ENCODE assay signal across 24 cellular contexts in genomic region chr6:53861543-53861942, GRCh38.
A peak's percentile ranks its signal among the peaks of the same experiment; 100 is the strongest.
DNase-seq lines count a peak whose midpoint lies in the region; ATAC-seq, FAIRE-seq and TF ChIP-seq lines count a peak whose summit lies in the region.
"Had no signal": no experiment of that assay in that cellular context is flagged by ENCODE, and none has a peak within 500 bp of the region (broad histone marks: within the 10 kb centered on the region; RNA-seq: fewer than 3 reads in every experiment).

No MANE protein-coding gene starts in this region.

- no peaks in the 10 kb centered on the region for H3K27me3 Mint-ChIP-seq in activated naive CD8-positive, alpha-beta T cell treated with anti-CD3 and anti-CD28 coated beads, Interleukin-2, amount 50 U/mL, for 24 hours
- no peaks in the 10 kb centered on the region for H3K27me3 Mint-ChIP-seq in activated naive CD8-positive, alpha-beta T cell treated with anti-CD3 and anti-CD28 coated beads for 36 hours
- no peaks in the 10 kb centered on the region for H3K27me3 Mint-ChIP-seq in astrocyte (ENCODE audit: low read depth, unreplicated experiment)
- H3K27me3 Mint-ChIP-seq: dendritic cell treated with granulocyte-macrophage colony-stimulating factor and Interleukin-4, amounts not matched to agents 40 ng/mL and 50 ng/mL, for 4 days had no signal

- TF ChIP-seq CTCF in astrocyte (IDR thresholded peaks at IDR 0.05; ENCODE audit: insufficient read depth, low read depth, low read length): no peak
- no peak for TF ChIP-seq CTCF in keratinocyte (optimal IDR thresholded peaks at IDR 0.05 in 1 of 3, IDR thresholded peaks at IDR 0.05 in 1 of 3, conservative IDR thresholded peaks at IDR 0.05 in 1 of 3; ENCODE audit: extremely low read depth in 1 of 3, insufficient read depth in 2 of 3, low read length in 3 of 3)

- H3K4me1 ChIP-seq in astrocyte (ENCODE audit: insufficient read depth, low read length) (peaks cover 19% of the 10 kb centered on the region), keratinocyte (ENCODE audit: control insufficient read depth, extremely low read depth, insufficient read depth, low read length) (peaks cover 41% of the 10 kb centered on the region)
- H3K4me1 ChIP-seq: left lung had no signal

- no peak overlapping the region for H3K4me3 Mint-ChIP-seq in activated naive CD8-positive, alpha-beta T cell treated with anti-CD3 and anti-CD28 coated beads, Interleukin-2, amount 50 U/mL, for 24 hours
- H3K4me3 Mint-ChIP-seq in activated naive CD8-positive, alpha-beta T cell treated with anti-CD3 and anti-CD28 coated beads for 36 hours: no peak overlapping the region
- no peak overlapping the region for H3K4me3 Mint-ChIP-seq in astrocyte (ENCODE audit: unreplicated experiment)
- H3K4me3 Mint-ChIP-seq: CD8-positive, alpha-beta T cell; dendritic cell treated with granulocyte-macrophage colony-stimulating factor and Interleukin-4, amounts not matched to agents 40 ng/mL and 50 ng/mL, for 4 days; neural crest cell had no signal

- no peak overlapping the region for H3K4me3 ChIP-seq in astrocyte (ENCODE audit: insufficient read depth, low read depth, low read length)
- H3K4me3 ChIP-seq in keratinocyte (ENCODE audit: control insufficient read depth in 2 of 3, extremely low read depth in 1 of 3, insufficient read depth in 2 of 3, low read depth in 1 of 3, low read length in 3 of 3): no peak overlapping the region
- H3K4me3 ChIP-seq: adrenal gland, GM23248, heart right ventricle, left lung had no signal

- no peak for DNase-seq in activated naive CD8-positive, alpha-beta T cell treated with anti-CD3 and anti-CD28 coated beads, Interleukin-2, amount 50 U/mL, for 24 hours
- no peak for DNase-seq in activated naive CD8-positive, alpha-beta T cell treated with anti-CD3 and anti-CD28 coated beads for 36 hours
- DNase-seq in astrocyte (ENCODE audit: low read depth): peak; percentile 10
- DNase-seq in keratinocyte (ENCODE audit: low read depth, low spot score): no peak
- DNase-seq in substantia nigra (lab: John Stamatoyannopoulos, UW): no peak
- no peak for DNase-seq in activated naive CD4-positive, alpha-beta T cell treated with anti-CD3 and anti-CD28 coated beads, Interleukin-2, amount 50 U/mL, for 72 hours (ENCODE audit: low spot score in 2 of 2)
- DNase-seq in HPDE6-E6E7 (ENCODE audit: extremely low spot score): no peak
- DNase-seq: activated CD4-positive, alpha-beta T cell treated with anti-CD3 and anti-CD28 coated beads, Interleukin-2, amount 50 U/mL, for 4 hours; activated effector memory CD4-positive, alpha-beta T cell treated with anti-CD3 and anti-CD28 coated beads, Interleukin-2, amount 50 U/mL, for 16 hours; adrenal gland; AML-193; CD8-positive, alpha-beta T cell; GF-D8; GM23248; heart right ventricle; left lung; NCI-H1417; NCI-H510A treated with DMSO at 0.1 percent for 48 hours; SK-N-SH; WERI-Rb-1 had no signal

- no peaks in the 10 kb centered on the region for H3K9me3 Mint-ChIP-seq in activated naive CD8-positive, alpha-beta T cell treated with anti-CD3 and anti-CD28 coated beads, Interleukin-2, amount 50 U/mL, for 24 hours
- H3K9me3 Mint-ChIP-seq in activated naive CD8-positive, alpha-beta T cell treated with anti-CD3 and anti-CD28 coated beads for 36 hours: no peaks in the 10 kb centered on the region
- no peaks in the 10 kb centered on the region for H3K9me3 Mint-ChIP-seq in astrocyte (ENCODE audit: unreplicated experiment)
- no peaks in the 10 kb centered on the region for H3K9me3 Mint-ChIP-seq in activated naive CD4-positive, alpha-beta T cell treated with anti-CD3 and anti-CD28 coated beads, Interleukin-2, amount 50 U/mL, for 72 hours
- H3K9me3 Mint-ChIP-seq: CD8-positive, alpha-beta T cell; dendritic cell treated with granulocyte-macrophage colony-stimulating factor and Interleukin-4, amounts not matched to agents 40 ng/mL and 50 ng/mL, for 4 days; neural crest cell had no signal

- no peaks in the 10 kb centered on the region for H3K36me3 ChIP-seq in astrocyte (ENCODE audit: insufficient read depth, low read length)
- no peaks in the 10 kb centered on the region for H3K36me3 ChIP-seq in keratinocyte (ENCODE audit: control insufficient read depth in 2 of 2, extremely low read depth in 1 of 2, insufficient read depth in 2 of 2, low read length in 2 of 2)
- H3K36me3 ChIP-seq: adrenal gland, heart right ventricle, left lung, WERI-Rb-1 had no signal

- H3K79me2 ChIP-seq in astrocyte (ENCODE audit: insufficient read depth, low read length): no peaks in the 10 kb centered on the region
- peaks cover 55% of the 10 kb centered on the region for H3K79me2 ChIP-seq in keratinocyte (ENCODE audit: control insufficient read depth, insufficient read depth, low read length)

- H3K27ac Mint-ChIP-seq in activated naive CD8-positive, alpha-beta T cell treated with anti-CD3 and anti-CD28 coated beads, Interleukin-2, amount 50 U/mL, for 24 hours: no peak overlapping the region
- H3K27ac Mint-ChIP-seq in activated naive CD8-positive, alpha-beta T cell treated with anti-CD3 and anti-CD28 coated beads for 36 hours: no peak overlapping the region
- H3K27ac Mint-ChIP-seq in astrocyte (ENCODE audit: unreplicated experiment): no peak overlapping the region
- H3K27ac Mint-ChIP-seq in activated naive CD4-positive, alpha-beta T cell treated with anti-CD3 and anti-CD28 coated beads, Interleukin-2, amount 50 U/mL, for 72 hours: no peak overlapping the region
- H3K27ac Mint-ChIP-seq: CD8-positive, alpha-beta T cell; dendritic cell treated with granulocyte-macrophage colony-stimulating factor and Interleukin-4, amounts not matched to agents 40 ng/mL and 50 ng/mL, for 4 days had no signal

- peak; percentile 59 for ATAC-seq in activated naive CD8-positive, alpha-beta T cell treated with anti-CD3 and anti-CD28 coated beads, Interleukin-2, amount 50 U/mL, for 24 hours
- ATAC-seq in activated naive CD4-positive, alpha-beta T cell treated with anti-CD3 and anti-CD28 coated beads, Interleukin-2, amount 50 U/mL, for 72 hours: no peak
- ATAC-seq in HG03159 (IDR thresholded peaks at IDR 0.05; ENCODE audit: unreplicated experiment): no peak
- ATAC-seq: CD8-positive, alpha-beta T cell; heart right ventricle; HepG2; left lung had no signal

- H3K36me3 Mint-ChIP-seq in activated naive CD8-positive, alpha-beta T cell treated with anti-CD3 and anti-CD28 coated beads, Interleukin-2, amount 50 U/mL, for 24 hours (ENCODE audit: low read depth): no peaks in the 10 kb centered on the region
- H3K36me3 Mint-ChIP-seq in activated naive CD8-positive, alpha-beta T cell treated with anti-CD3 and anti-CD28 coated beads for 36 hours: no peaks in the 10 kb centered on the region
- peaks cover 5% of the 10 kb centered on the region for H3K36me3 Mint-ChIP-seq in astrocyte (ENCODE audit: low read depth, unreplicated experiment)
- no peaks in the 10 kb centered on the region for H3K36me3 Mint-ChIP-seq in activated naive CD4-positive, alpha-beta T cell treated with anti-CD3 and anti-CD28 coated beads, Interleukin-2, amount 50 U/mL, for 72 hours
- H3K36me3 Mint-ChIP-seq: CD8-positive, alpha-beta T cell had no signal

- H2AFZ ChIP-seq in astrocyte (ENCODE audit: low read depth, low read length) (no peak overlapping the region), keratinocyte (ENCODE audit: control insufficient read depth, low read length) (no peak overlapping the region)
- H2AFZ ChIP-seq: GM23248 had no signal

- H4K20me1 ChIP-seq in astrocyte (ENCODE audit: insufficient read depth, low read length): peaks cover 35% of the 10 kb centered on the region
- H4K20me1 ChIP-seq in keratinocyte (ENCODE audit: control insufficient read depth, extremely low read depth, insufficient read depth, low read length): no peaks in the 10 kb centered on the region

- H3K9ac ChIP-seq in astrocyte (ENCODE audit: low read length) (no peak overlapping the region), keratinocyte (ENCODE audit: control insufficient read depth, extremely low read depth, insufficient read depth, low read length) (no peak overlapping the region)
- H3K9ac ChIP-seq: GM23248, SK-N-SH had no signal

- H3K4me1 Mint-ChIP-seq in activated naive CD8-positive, alpha-beta T cell treated with anti-CD3 and anti-CD28 coated beads, Interleukin-2, amount 50 U/mL, for 24 hours: no peaks in the 10 kb centered on the region
- H3K4me1 Mint-ChIP-seq in activated naive CD8-positive, alpha-beta T cell treated with anti-CD3 and anti-CD28 coated beads for 36 hours: no peaks in the 10 kb centered on the region
- H3K4me1 Mint-ChIP-seq in astrocyte (ENCODE audit: low read depth, unreplicated experiment): peaks cover 31% of the 10 kb centered on the region

- FAIRE-seq in astrocyte (lab: Jason Lieb, UNC) (no peak), keratinocyte (lab: Jason Lieb, UNC) (no peak)
- FAIRE-seq: HepG2 had no signal

- H3K27ac ChIP-seq in astrocyte (ENCODE audit: low read depth, low read length) (no peak overlapping the region), keratinocyte (ENCODE audit: control insufficient read depth, insufficient read depth, low read length) (peak overlapping the region; percentile 44), substantia nigra (ENCODE audit: low read depth, low read length, poor library complexity, severe bottlenecking) (peak overlapping the region; percentile 7)
- H3K27ac ChIP-seq: adrenal gland, GM23248, heart right ventricle, left lung, WERI-Rb-1 had no signal

- dilution Hi-C loops in keratinocyte (cut with MboI; ENCODE audit: extremely low pct_ligation_motif_present, low sequenced_read_pairs): no loop called here

- H3K4me2 ChIP-seq in astrocyte (ENCODE audit: low read length) (no peak overlapping the region), keratinocyte (ENCODE audit: control insufficient read depth, extremely low read depth, insufficient read depth, low read depth, low read length) (peak overlapping the region; percentile 38)
- H3K4me2 ChIP-seq: SK-N-SH had no signal

- H3K27me3 ChIP-seq in astrocyte (ENCODE audit: insufficient read depth, low read length): no peaks in the 10 kb centered on the region
- no peaks in the 10 kb centered on the region for H3K27me3 ChIP-seq in keratinocyte (ENCODE audit: control insufficient read depth, extremely low read depth, insufficient read depth, low read length)
- H3K27me3 ChIP-seq: adrenal gland, heart right ventricle, left lung had no signal

- no peaks in the 10 kb centered on the region for H3K9me3 ChIP-seq in astrocyte (ENCODE audit: insufficient read depth, low read depth, low read length)
- H3K9me3 ChIP-seq in keratinocyte (ENCODE audit: control insufficient read depth, low read depth, low read length): no peaks in the 10 kb centered on the region
- H3K9me3 ChIP-seq: adrenal gland, heart right ventricle, left lung, SK-N-SH had no signal

- H3K9me1 ChIP-seq in keratinocyte (ENCODE audit: control insufficient read depth, extremely low read depth, insufficient read depth, low read length): peaks cover 7% of the 10 kb centered on the region
